Comparison of ENCODE assay signal across 13 cellular contexts in genomic region chr18:21743166-21743831, GRCh38. TPM values are rescaled to one million over a fixed set of nuclear protein-coding genes. Genes with fewer than 3 reads are reported as not detected.
A peak's percentile ranks its signal among the peaks of the same experiment; 100 is the strongest.
DNase-seq lines count a peak whose midpoint lies in the region; ATAC-seq, FAIRE-seq and TF ChIP-seq lines count a peak whose summit lies in the region.
"Had no signal": no experiment of that assay in that cellular context is flagged by ENCODE, and none has a peak within 500 bp of the region (broad histone marks: within the 10 kb centered on the region; RNA-seq: fewer than 3 reads in every experiment).

No MANE protein-coding gene starts in this region.

- H3K27ac ChIP-seq in A549 (no peak overlapping the region), DND-41 (ENCODE audit: low read length) (no peak overlapping the region)
- H3K27ac ChIP-seq: esophagus muscularis mucosa, parathyroid adenoma had no signal

- peaks cover 32% of the 10 kb centered on the region for H4K20me1 ChIP-seq in DND-41 (ENCODE audit: insufficient read depth, low read length)

- no peak for TF ChIP-seq CTCF in A549 (IDR thresholded peaks at IDR 0.05)
- no peak for TF ChIP-seq CTCF in DND-41 (IDR thresholded peaks at IDR 0.05; ENCODE audit: borderline replicate concordance, extremely low read depth, low read length, poor library complexity, severe bottlenecking)
- TF ChIP-seq CTCF in glutamatergic neuron (IDR thresholded peaks at IDR 0.05; ENCODE audit: partially characterized antibody, unreplicated experiment), result no peak

- peak overlapping the region; percentile 78 for H3K4me3 Mint-ChIP-seq in T-helper 2 cell treated with Interferon-gamma antibody and Interleukin-4, amounts not matched to agents 5 μg/mL and 100 μg/mL, for 36 hours
- H3K4me3 Mint-ChIP-seq in glutamatergic neuron (ENCODE audit: unreplicated experiment), result peak overlapping the region; percentile 89

- no peaks in the 10 kb centered on the region for H3K9me3 Mint-ChIP-seq in T-helper 2 cell treated with Interferon-gamma antibody and Interleukin-4, amounts not matched to agents 5 μg/mL and 100 μg/mL, for 36 hours
- H3K9me3 Mint-ChIP-seq in glutamatergic neuron (ENCODE audit: unreplicated experiment), result peaks cover 16% of the 10 kb centered on the region

- no peak overlapping the region for H2AFZ ChIP-seq in DND-41 (ENCODE audit: low read depth, low read length)
- H2AFZ ChIP-seq: parathyroid adenoma had no signal

- peak overlapping the region; percentile 99; the same call in 1 of the 2 replicates for H3K9ac ChIP-seq in DND-41 (ENCODE audit: low read depth, low read length)
- H3K9ac ChIP-seq: parathyroid adenoma had no signal

- H3K9me3 ChIP-seq in A549, result no peaks in the 10 kb centered on the region
- H3K9me3 ChIP-seq in DND-41 (ENCODE audit: insufficient read depth, low read length, severe bottlenecking), result no peaks in the 10 kb centered on the region
- H3K9me3 ChIP-seq: esophagus muscularis mucosa had no signal

- no peak for ATAC-seq in A549
- no peak for ATAC-seq in DND-41 (ENCODE audit: insufficient read depth, low read depth)
- ATAC-seq in GM19328 (IDR thresholded peaks at IDR 0.05; ENCODE audit: unreplicated experiment), result no peak
- no peak for ATAC-seq in GM19324 (IDR thresholded peaks at IDR 0.05; ENCODE audit: low FRiP score, unreplicated experiment)

- WGBS in A549 (ENCODE audit: missing lambda C conversion rate), result 86% methylated on average over 7 of the region's 7 CpGs

- peaks cover 52% of the 10 kb centered on the region for H3K4me1 Mint-ChIP-seq in T-helper 2 cell treated with Interferon-gamma antibody and Interleukin-4, amounts not matched to agents 5 μg/mL and 100 μg/mL, for 36 hours (ENCODE audit: low read depth)
- H3K4me1 Mint-ChIP-seq in glutamatergic neuron (ENCODE audit: low read depth, unreplicated experiment), result peaks cover 35% of the 10 kb centered on the region

- TF ChIP-seq POLR2A in A549 (IDR thresholded peaks at IDR 0.05; ENCODE audit: low read length), result no peak

- no peaks in the 10 kb centered on the region for H3K27me3 Mint-ChIP-seq in T-helper 2 cell treated with Interferon-gamma antibody and Interleukin-4, amounts not matched to agents 5 μg/mL and 100 μg/mL, for 36 hours (ENCODE audit: low read depth)
- H3K27me3 Mint-ChIP-seq in glutamatergic neuron (ENCODE audit: unreplicated experiment), result peaks cover 14% of the 10 kb centered on the region

- H3K4me1 ChIP-seq in A549 (peaks cover 13% of the 10 kb centered on the region; the same call in 2 of the 3 replicates), DND-41 (ENCODE audit: insufficient read depth, low read length) (peaks cover 49% of the 10 kb centered on the region)

- no peak for TF ChIP-seq EP300 in A549 (IDR thresholded peaks at IDR 0.05)

- peaks cover 3% of the 10 kb centered on the region; the same call in 1 of the 2 replicates for H3K36me3 ChIP-seq in DND-41 (ENCODE audit: insufficient read depth, low read length)
- H3K36me3 ChIP-seq: esophagus muscularis mucosa had no signal

- peak overlapping the region; percentile 73 for H3K27ac Mint-ChIP-seq in T-helper 2 cell treated with Interferon-gamma antibody and Interleukin-4, amounts not matched to agents 5 μg/mL and 100 μg/mL, for 36 hours
- peak overlapping the region; percentile 98 for H3K27ac Mint-ChIP-seq in glutamatergic neuron (ENCODE audit: unreplicated experiment)

- H3K4me3 ChIP-seq in A549 (no peak overlapping the region), DND-41 (ENCODE audit: low read depth in 1 of 2, low read length in 2 of 2) (peak overlapping the region in 1 of 2 experiments; percentile 18; a peak in 1 of 4 replicates)

- TF ChIP-seq RAD21 in A549 (conservative IDR thresholded peaks at IDR 0.05 in 1 of 2, IDR thresholded peaks at IDR 0.05 in 1 of 2), result no peak

- peaks cover 5% of the 10 kb centered on the region for H3K36me3 Mint-ChIP-seq in T-helper 2 cell treated with Interferon-gamma antibody and Interleukin-4, amounts not matched to agents 5 μg/mL and 100 μg/mL, for 36 hours (ENCODE audit: low read depth)
- H3K36me3 Mint-ChIP-seq in glutamatergic neuron (ENCODE audit: unreplicated experiment), result no peaks in the 10 kb centered on the region

- DNase-seq in A549 (ENCODE audit: low read depth in 1 of 2, low spot score in 1 of 2) (no peak), DND-41 (no peak), glutamatergic neuron (no peak), NCI-H2081 (lab: John Stamatoyannopoulos, UW) (no peak), HT-29 (ENCODE audit: low spot score) (no peak)
- DNase-seq in T-helper 2 cell treated with Interferon-gamma antibody and Interleukin-4, amounts not matched to agents 5 μg/mL and 100 μg/mL, for 36 hours (ENCODE audit: low spot score), result peak; percentile 12
- DNase-seq: activated naive CD4-positive, alpha-beta T cell treated with Interleukin-2 at 50 U/mL for 16 hours; islet precursor cell had no signal

- peaks cover 71% of the 10 kb centered on the region for H3K79me2 ChIP-seq in DND-41 (ENCODE audit: insufficient read depth, low read length)

- FAIRE-seq in A549 (lab: Jason Lieb, UNC), result no peak
- FAIRE-seq: TTC549 had no signal

- H3K27me3 ChIP-seq in DND-41 (ENCODE audit: insufficient read depth, low read length, poor library complexity), result no peaks in the 10 kb centered on the region
- H3K27me3 ChIP-seq: esophagus muscularis mucosa had no signal

- CTCF ChIA-PET in A549 (lab: Yijun Ruan, JAX), result no interaction called here

- H3K4me2 ChIP-seq in A549 (peak overlapping the region; percentile 77; the same call in 2 of the 3 replicates), DND-41 (ENCODE audit: insufficient read depth, low read length) (peak overlapping the region; percentile 99)

- POLR2A ChIA-PET in A549 (lab: Yijun Ruan, JAX), result no interaction called here

TF ChIP-seq in A549, 52 proteins besides CTCF, POLR2A, EP300 and RAD21 (continues in another document):
- TF ChIP-seq ZSCAN20 (CRISPR knock-in tag; IDR thresholded peaks at IDR 0.05) (no peak), GATA3 (IDR thresholded peaks at IDR 0.05; ENCODE audit: borderline replicate concordance) (no peak), BHLHE40 (IDR thresholded peaks at IDR 0.05; ENCODE audit: low read depth, low read length) (no peak), HMGXB4 (CRISPR knock-in tag; IDR thresholded peaks at IDR 0.05; ENCODE audit: borderline replicate concordance) (no peak), TFCP2L1 (CRISPR knock-in tag; IDR thresholded peaks at IDR 0.05) (no peak), CEBPB (IDR thresholded peaks at IDR 0.05) (no peak), REST (IDR thresholded peaks at IDR 0.05) (no peak), NR3C1 (IDR thresholded peaks at IDR 0.05) (no peak)

RNA-seq across cellular contexts. Expression of gene MIB1, which starts 2.7 kb away (rescaled TPM):
- polyA plus RNA-seq in A549 (2011; rRNA removed) (20.3 and 22.2 TPM in 2 replicates), A549 (2017; fragmentation: RNase III; extraction: RNeasy Plus Mini Kit Qiagen cat#74134 plus additional on column Dnase treatment) (8.4 to 9.7 TPM (median 9.6 TPM) in 3 replicates)
- polyA plus RNA-seq in A549 (2012; cell fraction: cytosol; rRNA removed), result 1.8 and 2.0 TPM in 2 replicates
- polyA plus RNA-seq in A549 (2012; cell fraction: nucleus; rRNA removed), result 1.5 and 2.3 TPM in 2 replicates
- 51.8 and 53.5 TPM in 2 replicates for polyA minus RNA-seq in A549 (2011; rRNA and poly(A)+ RNA removed)
- total RNA-seq in glutamatergic neuron (ENCODE audit: unreplicated experiment), result 228 TPM
- total RNA-seq in HT-29 (2014; rRNA removed; shearing (Covaris generic)), result 10.9 and 12.3 TPM in 2 replicates

RNA-seq across cellular contexts. Expression of gene ABHD3, which starts 38.7 kb away (rescaled TPM):
- polyA plus RNA-seq in A549 (2011; rRNA removed) (24.4 and 24.7 TPM in 2 replicates), A549 (2017; fragmentation: RNase III; extraction: RNeasy Plus Mini Kit Qiagen cat#74134 plus additional on column Dnase treatment) (20.9 to 28.0 TPM (median 23.7 TPM) in 3 replicates)
- polyA plus RNA-seq in A549 (2012; cell fraction: cytosol; rRNA removed), result 14.5 and 15.6 TPM in 2 replicates
- 15.9 and 21.2 TPM in 2 replicates for polyA plus RNA-seq in A549 (2012; cell fraction: nucleus; rRNA removed)
- 10.6 and 14.1 TPM in 2 replicates for polyA minus RNA-seq in A549 (2011; rRNA and poly(A)+ RNA removed)
- total RNA-seq in glutamatergic neuron (ENCODE audit: unreplicated experiment), result 12.7 TPM
- 15.2 and 16.5 TPM in 2 replicates for total RNA-seq in HT-29 (2014; rRNA removed; shearing (Covaris generic))

Comparison
In these comparisons a context has a peak if more than half of its experiments do, and no peak if none do; other contexts are left out.
1. RNA of gene MIB1, which starts 2.7 kb away (total RNA-seq): 228 TPM in glutamatergic neuron (single experiment); 10.9 to 12.3 TPM in HT-29; every median in the first group is over 10 times any median in the second.